ENCODE assay signal across 1 cellular context in genomic region chr7:50391386-50391785, GRCh38.
TF ChIP-seq lines count a peak whose summit lies in the region.

No MANE protein-coding gene starts in this region.

TF ChIP-seq in WTC11, 78 proteins besides CTCF, POLR2A, EP300 and RAD21:
- TF ChIP-seq E2F4 (CRISPR knock-in tag; IDR thresholded peaks at IDR 0.05; ENCODE audit: borderline replicate concordance, low read depth) (no peak), IRF2 (CRISPR knock-in tag; IDR thresholded peaks at IDR 0.05; ENCODE audit: borderline replicate concordance, low read depth) (no peak), AFF4 (CRISPR knock-in tag; IDR thresholded peaks at IDR 0.05; ENCODE audit: borderline replicate concordance) (no peak), E2F1 (CRISPR knock-in tag; IDR thresholded peaks at IDR 0.05) (no peak), TEAD4 (CRISPR knock-in tag; IDR thresholded peaks at IDR 0.05) (no peak), GTF2I (CRISPR knock-in tag; conservative IDR thresholded peaks at IDR 0.05) (no peak), ETV6 (CRISPR knock-in tag; IDR thresholded peaks at IDR 0.05) (no peak), KAT7 (CRISPR knock-in tag; IDR thresholded peaks at IDR 0.05; ENCODE audit: borderline replicate concordance) (no peak), CREB1 (CRISPR knock-in tag; IDR thresholded peaks at IDR 0.05) (no peak), ZNF281 (CRISPR knock-in tag; IDR thresholded peaks at IDR 0.05) (no peak), RORB (CRISPR knock-in tag; IDR thresholded peaks at IDR 0.05) (no peak), STAT6 (CRISPR knock-in tag; conservative IDR thresholded peaks at IDR 0.05; ENCODE audit: low read depth) (no peak), SOX15 (CRISPR knock-in tag; IDR thresholded peaks at IDR 0.05) (no peak)
- TF ChIP-seq, protein P1, sequence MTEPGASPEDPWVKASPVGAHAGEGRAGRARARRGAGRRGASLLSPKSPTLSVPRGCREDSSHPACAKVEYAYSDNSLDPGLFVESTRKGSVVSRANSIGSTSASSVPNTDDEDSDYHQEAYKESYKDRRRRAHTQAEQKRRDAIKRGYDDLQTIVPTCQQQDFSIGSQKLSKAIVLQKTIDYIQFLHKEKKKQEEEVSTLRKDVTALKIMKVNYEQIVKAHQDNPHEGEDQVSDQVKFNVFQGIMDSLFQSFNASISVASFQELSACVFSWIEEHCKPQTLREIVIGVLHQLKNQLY (CRISPR knock-in tag; IDR thresholded peaks at IDR 0.05), result no peak
- TF ChIP-seq, protein P2, sequence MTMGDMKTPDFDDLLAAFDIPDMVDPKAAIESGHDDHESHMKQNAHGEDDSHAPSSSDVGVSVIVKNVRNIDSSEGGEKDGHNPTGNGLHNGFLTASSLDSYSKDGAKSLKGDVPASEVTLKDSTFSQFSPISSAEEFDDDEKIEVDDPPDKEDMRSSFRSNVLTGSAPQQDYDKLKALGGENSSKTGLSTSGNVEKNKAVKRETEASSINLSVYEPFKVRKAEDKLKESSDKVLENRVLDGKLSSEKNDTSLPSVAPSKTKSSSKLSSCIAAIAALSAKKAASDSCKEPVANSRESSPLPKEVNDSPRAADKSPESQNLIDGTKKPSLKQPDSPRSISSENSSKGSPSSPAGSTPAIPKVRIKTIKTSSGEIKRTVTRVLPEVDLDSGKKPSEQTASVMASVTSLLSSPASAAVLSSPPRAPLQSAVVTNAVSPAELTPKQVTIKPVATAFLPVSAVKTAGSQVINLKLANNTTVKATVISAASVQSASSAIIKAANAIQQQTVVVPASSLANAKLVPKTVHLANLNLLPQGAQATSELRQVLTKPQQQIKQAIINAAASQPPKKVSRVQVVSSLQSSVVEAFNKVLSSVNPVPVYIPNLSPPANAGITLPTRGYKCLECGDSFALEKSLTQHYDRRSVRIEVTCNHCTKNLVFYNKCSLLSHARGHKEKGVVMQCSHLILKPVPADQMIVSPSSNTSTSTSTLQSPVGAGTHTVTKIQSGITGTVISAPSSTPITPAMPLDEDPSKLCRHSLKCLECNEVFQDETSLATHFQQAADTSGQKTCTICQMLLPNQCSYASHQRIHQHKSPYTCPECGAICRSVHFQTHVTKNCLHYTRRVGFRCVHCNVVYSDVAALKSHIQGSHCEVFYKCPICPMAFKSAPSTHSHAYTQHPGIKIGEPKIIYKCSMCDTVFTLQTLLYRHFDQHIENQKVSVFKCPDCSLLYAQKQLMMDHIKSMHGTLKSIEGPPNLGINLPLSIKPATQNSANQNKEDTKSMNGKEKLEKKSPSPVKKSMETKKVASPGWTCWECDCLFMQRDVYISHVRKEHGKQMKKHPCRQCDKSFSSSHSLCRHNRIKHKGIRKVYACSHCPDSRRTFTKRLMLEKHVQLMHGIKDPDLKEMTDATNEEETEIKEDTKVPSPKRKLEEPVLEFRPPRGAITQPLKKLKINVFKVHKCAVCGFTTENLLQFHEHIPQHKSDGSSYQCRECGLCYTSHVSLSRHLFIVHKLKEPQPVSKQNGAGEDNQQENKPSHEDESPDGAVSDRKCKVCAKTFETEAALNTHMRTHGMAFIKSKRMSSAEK (CRISPR knock-in tag; IDR thresholded peaks at IDR 0.05; ENCODE audit: borderline replicate concordance), result no peak
TF ChIP-seq in WTC11: peak in this region for 0.
